In genomic region chr12:126286203-126286602, GRCh38 we compare ENCODE assay signal across 19 cellular contexts.
"Had no signal": no experiment of that assay in that cellular context is flagged by ENCODE, and none has a peak within 500 bp of the region (broad histone marks: within the 10 kb centered on the region; RNA-seq: fewer than 3 reads in every experiment).

No MANE protein-coding gene starts in this region.

- H3K27me3 ChIP-seq: ascending aorta, esophagus squamous epithelium, gastrocnemius medialis, spleen, testis, vagina had no signal

- DNase-seq: activated CD4-positive, alpha-beta memory T cell treated with anti-CD3 and anti-CD28 coated beads, Interleukin-2, amount 10 ng/mL, durations not matched to agents 7 days and 5 days; activated CD4-positive, alpha-beta T cell treated with anti-CD3 and anti-CD28 coated beads, Interleukin-2, amount 10 ng/mL, durations not matched to agents 24 days and 14 days; activated effector memory CD4-positive, alpha-beta T cell treated with anti-CD3 and anti-CD28 coated beads, Interleukin-2, amount 50 U/mL, for 16 hours; activated T-cell treated with anti-CD3 and anti-CD28 coated beads, Interleukin-2, amount 50 U/mL, for 72 hours; effector memory CD8-positive, alpha-beta T cell; esophagus squamous epithelium; gastrocnemius medialis; midbrain; spleen; stimulated activated CD4-positive, alpha-beta T cell treated with anti-CD3 and anti-CD28 coated beads, Interleukin-4, amount 100 ng/mL, for 1 hour; stimulated activated naive CD4-positive, alpha-beta T cell; testis; trophoblast cell had no signal

- ATAC-seq: activated CD4-positive, CD25-positive, alpha-beta regulatory T cell treated with anti-CD3 and anti-CD28 coated beads, Interleukin-2, amount 50 U/mL, for 24 hours; activated T-cell treated with anti-CD3 and anti-CD28 coated beads, Interleukin-2, amount 50 U/mL, for 72 hours; effector memory CD8-positive, alpha-beta T cell; gastrocnemius medialis; natural killer cell treated with Interleukin-12 subunit alpha and Interleukin-12 subunit beta and Interleukin-15 and Interleukin-18, amount 100 ng/mL, for 72 hours had no signal

- H3K4me1 ChIP-seq: ascending aorta, esophagus squamous epithelium, gastrocnemius medialis, prostate gland, spleen, testis, vagina had no signal

- H3K36me3 ChIP-seq: ascending aorta, esophagus squamous epithelium, gastrocnemius medialis, prostate gland, spleen, vagina had no signal

- H3K27ac ChIP-seq: ascending aorta, esophagus squamous epithelium, gastrocnemius medialis, prostate gland, spleen, testis, vagina, VCaP had no signal

- H3K4me3 ChIP-seq: ascending aorta, esophagus squamous epithelium, gastrocnemius medialis, prostate gland, spleen, testis, vagina had no signal

- H3K9me3 ChIP-seq: ascending aorta, esophagus squamous epithelium, gastrocnemius medialis, prostate gland, testis, vagina had no signal
